Comparison of ENCODE assay signal across 10 cellular contexts in the genomic region with DNA sequence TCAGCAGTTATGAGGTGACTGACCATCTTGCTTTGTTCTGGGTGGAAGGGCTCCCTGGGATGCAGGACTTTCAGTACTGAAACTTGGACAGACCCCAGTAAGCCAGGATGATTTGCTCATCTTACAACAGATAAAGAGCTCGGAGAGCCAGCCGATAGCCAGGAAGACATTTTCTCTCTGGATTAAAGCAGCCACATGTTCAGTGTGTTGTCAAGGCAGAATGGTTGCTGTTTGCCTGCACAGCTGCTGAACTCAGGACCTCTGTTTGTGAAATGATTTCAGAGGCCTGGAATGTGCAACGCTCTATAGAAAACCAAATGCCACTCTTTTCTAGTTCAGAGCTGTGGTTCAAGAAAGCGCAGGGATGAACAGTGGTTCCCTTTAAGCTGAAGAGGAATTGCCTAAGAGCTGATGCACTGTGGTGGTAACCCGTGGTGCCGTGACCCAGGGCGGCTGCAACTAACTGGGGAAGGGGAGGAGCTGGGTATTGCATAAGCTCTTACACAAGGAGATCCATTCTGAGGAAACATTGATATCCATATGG. TPM values are rescaled to one million over a fixed set of nuclear protein-coding genes. Genes with fewer than 3 reads are reported as not detected.
DNase-seq lines count a peak whose midpoint lies in the region; ATAC-seq and TF ChIP-seq lines count a peak whose summit lies in the region.
"Had no signal": no experiment of that assay in that cellular context is flagged by ENCODE, and none has a peak within 500 bp of the region (broad histone marks: within the 10 kb centered on the region; RNA-seq: fewer than 3 reads in every experiment).

No MANE protein-coding gene starts in this region.

- H3K4me1 ChIP-seq in gastroesophageal sphincter (peaks cover 0 to 36% (median 3%) of the 10 kb centered on the region in 3 donors), psoas muscle (peaks cover 6% of the 10 kb centered on the region)

- peaks cover 3% of the 10 kb centered on the region for H3K9me3 Mint-ChIP-seq in Calu3 (ENCODE audit: low read depth, unreplicated experiment)

- H3K27ac ChIP-seq in SK-N-MC (no peak overlapping the region), gastroesophageal sphincter (peak overlapping the region; percentile 61 to 74 (median 70)), psoas muscle (peak overlapping the region; percentile 68)

- peak overlapping the region; percentile 74 for H3K27ac Mint-ChIP-seq in Calu3 (ENCODE audit: unreplicated experiment)

- H3K9ac ChIP-seq in SK-N-MC (ENCODE audit: insufficient read length), result no peak overlapping the region

- TF ChIP-seq CTCF in Calu3 (IDR thresholded peaks at IDR 0.05; ENCODE audit: unreplicated experiment) (no peak), gastroesophageal sphincter (IDR thresholded peaks at IDR 0.05) (no peak), psoas muscle (IDR thresholded peaks at IDR 0.05) (no peak)

- intact Hi-C loops in Calu3 (cut with micrococcal nuclease; ENCODE audit: unreplicated experiment), result no loop called here
- intact Hi-C loops in psoas muscle (cut with DNase I), result no loop called here

- DNase-seq in Calu3 (peak; percentile 50), SK-N-MC (ENCODE audit: low read depth, low spot score) (peak; percentile 24), psoas muscle (peak; percentile 56 to 73), T-helper 1 cell (no peak)
- no peak for DNase-seq in stimulated activated naive CD8-positive, alpha-beta T cell treated with anti-CD3 and anti-CD28 coated beads, Interleukin-15, Interleukin-2, amounts not matched to agents 100 U/mL and 50 U/mL, for 24 hours
- DNase-seq: activated CD4-positive, alpha-beta T cell treated with anti-CD3 and anti-CD28 coated beads, Interleukin-2, amount 50 U/mL, for 1 hour; stimulated activated naive CD4-positive, alpha-beta T cell treated with Interleukin-2 at 50 U/mL for 16 hours had no signal

- no peaks in the 10 kb centered on the region for H3K27me3 Mint-ChIP-seq in Calu3 (ENCODE audit: unreplicated experiment)

- ATAC-seq in gastroesophageal sphincter, result peak; percentile 95
- peak; percentile 75 to 82 (median 76) for ATAC-seq in psoas muscle
- ATAC-seq in HG02870 (IDR thresholded peaks at IDR 0.05; ENCODE audit: unreplicated experiment), result no peak
- no peak for ATAC-seq in GM21576 (IDR thresholded peaks at IDR 0.05; ENCODE audit: unreplicated experiment)
- ATAC-seq in stimulated activated naive CD8-positive, alpha-beta T cell treated with anti-CD3 and anti-CD28 coated beads, Interleukin-15, Interleukin-2, amounts not matched to agents 100 U/mL and 50 U/mL, for 24 hours, result no peak

- BruUV-seq in Calu3 (replicated peaks; lab: Mats Ljungman, UMichigan), result no TSS peak

- peak overlapping the region; percentile 26 for H3K4me3 Mint-ChIP-seq in Calu3 (ENCODE audit: low read depth, unreplicated experiment)

- H3K36me3 ChIP-seq in SK-N-MC (ENCODE audit: insufficient read depth, low read length), result no peaks in the 10 kb centered on the region
- peaks cover 0 to 31% of the 10 kb centered on the region in 2 donors for H3K36me3 ChIP-seq in gastroesophageal sphincter
- peaks cover 7 to 64% of the 10 kb centered on the region in 2 donors for H3K36me3 ChIP-seq in psoas muscle (ENCODE audit: insufficient read depth in 1 of 2, low read depth in 1 of 2)

- no peaks in the 10 kb centered on the region for H3K9me3 ChIP-seq in SK-N-MC (ENCODE audit: low read depth, low read length)
- H3K9me3 ChIP-seq in gastroesophageal sphincter, result no peaks in the 10 kb centered on the region
- no peaks in the 10 kb centered on the region for H3K9me3 ChIP-seq in psoas muscle

- WGBS in gastroesophageal sphincter (ENCODE audit: low coverage in 1 of 2), 2 donors, result 30% methylated on average over 6 of the region's 7 CpGs; no CpG with 5 or more reads in 1 of the 2 donors
- WGBS in psoas muscle, 3 donors, result 41 to 49% (median 45%) methylated on average over 7 of the region's 7 CpGs

- H3K36me3 Mint-ChIP-seq in Calu3 (ENCODE audit: insufficient read depth, unreplicated experiment), result no peaks in the 10 kb centered on the region

- CTCF ChIA-PET in Calu3 (lab: Charles Lee), result interaction anchor here (0.8 to 1.5 kb wide), 3 partner anchors 10 to 37 kb away, joined by 3 to 6 read pairs (median 4); no protein-coding TSS in a partner anchor

- TF ChIP-seq POLR2A in gastroesophageal sphincter (IDR thresholded peaks at IDR 0.05), result no peak

- no peak overlapping the region for H3K4me3 ChIP-seq in SK-N-MC
- no peak overlapping the region for H3K4me3 ChIP-seq in gastroesophageal sphincter
- no peak overlapping the region for H3K4me3 ChIP-seq in psoas muscle

- H3K4me1 Mint-ChIP-seq in Calu3 (ENCODE audit: low read depth, unreplicated experiment), result peaks cover 12% of the 10 kb centered on the region

- TF ChIP-seq EP300 in gastroesophageal sphincter (IDR thresholded peaks at IDR 0.05), result no peak

- no peaks in the 10 kb centered on the region for H3K27me3 ChIP-seq in gastroesophageal sphincter
- no peaks in the 10 kb centered on the region for H3K27me3 ChIP-seq in psoas muscle (ENCODE audit: insufficient read depth in 3 of 3, low read length in 2 of 3)

RNA-seq across cellular contexts. Expression of a gene that starts 40.7 kb away (rescaled TPM):
- not detected in 2 replicates for total RNA-seq in Calu3 (2022)
- total RNA-seq in gastroesophageal sphincter, result 100 to 1,000 TPM in 3 of 4 donors, 10 to 100 TPM in 1; 86.2 to 147 (median 133) TPM
- 100 to 1,000 TPM in 2 of 4 donors, 10 to 100 TPM in 2; 56.4 to 271 (median 148) TPM for total RNA-seq in psoas muscle
- polyA plus RNA-seq in psoas muscle, result 10 to 100 TPM; 68.3 to 85.0 (median 84.0) TPM

Comparison
In these comparisons a context has a peak if more than half of its experiments do, and no peak if none do; other contexts are left out.
1. DNase-seq: peak in Calu3 (single experiment), SK-N-MC (single experiment) and psoas muscle (2 of 2); none in stimulated activated naive CD8-positive, alpha-beta T cell treated with anti-CD3 and anti-CD28 coated beads, Interleukin-15, Interleukin-2, amounts not matched to agents 100 U/mL and 50 U/mL, for 24 hours (single experiment) and T-helper 1 cell (0 of 5).
2. ATAC-seq: peak in gastroesophageal sphincter (single experiment) and psoas muscle (4 of 4); none in HG02870 (single experiment), GM21576 (single experiment) and stimulated activated naive CD8-positive, alpha-beta T cell treated with anti-CD3 and anti-CD28 coated beads, Interleukin-15, Interleukin-2, amounts not matched to agents 100 U/mL and 50 U/mL, for 24 hours (single experiment).
3. RNA of a gene that starts 40.7 kb away (total RNA-seq): 56.4 to 271 TPM in psoas muscle and 86.2 to 147 TPM in gastroesophageal sphincter; not detected in Calu3; every median in the first group is over 10 times any median in the second.